Comparison of ENCODE assay signal across 8 cellular contexts in genomic region chr19:4636761-4637160, GRCh38. TPM values are rescaled to one million over a fixed set of nuclear protein-coding genes. Genes with fewer than 3 reads are reported as not detected.
DNase-seq lines count a peak whose midpoint lies in the region; ATAC-seq and TF ChIP-seq lines count a peak whose summit lies in the region.

No MANE protein-coding gene starts in this region.

- H3K27me3 Mint-ChIP-seq in neural progenitor cell (ENCODE audit: insufficient read depth, low read depth), result peaks cover 21% of the 10 kb centered on the region

- H3K9me2 ChIP-seq in MM.1S (replicated peaks; ENCODE audit: insufficient read depth, low read length), result no peaks in the 10 kb centered on the region

- H3K36me3 ChIP-seq in DND-41 (ENCODE audit: insufficient read depth, low read length), result no peaks in the 10 kb centered on the region
- no peaks in the 10 kb centered on the region for H3K36me3 ChIP-seq in MM.1S (replicated peaks; ENCODE audit: insufficient read depth, low read length)
- no peaks in the 10 kb centered on the region for H3K36me3 ChIP-seq in neural progenitor cell
- H3K36me3 ChIP-seq in body of pancreas (replicated peaks in 1 of 2; ENCODE audit: insufficient read depth in 1 of 2, low read depth in 2 of 2), result no peaks in the 10 kb centered on the region

- peak overlapping the region; percentile 100 for H2AFZ ChIP-seq in DND-41 (ENCODE audit: low read depth, low read length)
- peak overlapping the region; percentile 88 for H2AFZ ChIP-seq in MM.1S (ENCODE audit: low read length)
- H2AFZ ChIP-seq in neural progenitor cell (replicated peaks), result peak overlapping the region; percentile 90

- no peak for TF ChIP-seq CTCF in DND-41 (IDR thresholded peaks at IDR 0.05; ENCODE audit: borderline replicate concordance, extremely low read depth, low read length, poor library complexity, severe bottlenecking)
- no peak for TF ChIP-seq CTCF in MM.1S (IDR thresholded peaks at IDR 0.05; ENCODE audit: low read length)
- TF ChIP-seq CTCF in coronary artery (IDR thresholded peaks at IDR 0.05), result no peak
- no peak for TF ChIP-seq CTCF in neural progenitor cell (IDR thresholded peaks at IDR 0.05)
- TF ChIP-seq CTCF in body of pancreas (IDR thresholded peaks at IDR 0.05), result no peak

- DNase-seq in DND-41 (no peak), MM.1S (no peak), coronary artery (ENCODE audit: low spot score) (no peak), neural progenitor cell (ENCODE audit: low spot score) (no peak), DMS79 treated with DMSO at 0.1 percent for 48 hours (lab: John Stamatoyannopoulos, UW) (no peak), body of pancreas (no peak)

- peak overlapping the region; percentile 75 for H3K4me3 Mint-ChIP-seq in neural progenitor cell

- H3K4me1 ChIP-seq in DND-41 (ENCODE audit: insufficient read depth, low read length) (peaks cover 41% of the 10 kb centered on the region), MM.1S (ENCODE audit: low read length) (0 out of 2 replicates have a peak, but pooled peaks cover 5% of the 10 kb centered on the region), neural progenitor cell (peaks cover 4% of the 10 kb centered on the region), body of pancreas (peaks cover 41% of the 10 kb centered on the region)

- H3K9me3 ChIP-seq in DND-41 (ENCODE audit: insufficient read depth, low read length, severe bottlenecking), result no peaks in the 10 kb centered on the region
- H3K9me3 ChIP-seq in MM.1S (replicated peaks; ENCODE audit: insufficient read depth, low read length), result no peaks in the 10 kb centered on the region
- no peaks in the 10 kb centered on the region for H3K9me3 ChIP-seq in neural progenitor cell (ENCODE audit: low read depth)
- no peaks in the 10 kb centered on the region for H3K9me3 ChIP-seq in body of pancreas

- 0 out of 2 replicates have a peak, but pooled peaks cover 6% of the 10 kb centered on the region for H3K79me2 ChIP-seq in DND-41 (ENCODE audit: insufficient read depth, low read length)
- H3K79me2 ChIP-seq in MM.1S (ENCODE audit: low read length), result no peaks in the 10 kb centered on the region
- no peaks in the 10 kb centered on the region for H3K79me2 ChIP-seq in neural progenitor cell (ENCODE audit: low read depth)

- peak overlapping the region; percentile 57 for H3K27ac Mint-ChIP-seq in neural progenitor cell

- no peaks in the 10 kb centered on the region for H3K36me3 Mint-ChIP-seq in neural progenitor cell

- TF ChIP-seq POLR2A in body of pancreas (IDR thresholded peaks at IDR 0.05), result no peak

- peak overlapping the region; percentile 73 for H3K9ac ChIP-seq in DND-41 (ENCODE audit: low read depth, low read length)
- no peak overlapping the region for H3K9ac ChIP-seq in MM.1S (ENCODE audit: low read length)
- H3K9ac ChIP-seq in neural progenitor cell, result no peak overlapping the region

- peaks cover 23% of the 10 kb centered on the region for H3K4me1 Mint-ChIP-seq in neural progenitor cell

- ATAC-seq in DND-41 (ENCODE audit: insufficient read depth, low read depth) (no peak), HG02759 (IDR thresholded peaks at IDR 0.05; ENCODE audit: unreplicated experiment) (no peak), body of pancreas (no peak), HG03469 (IDR thresholded peaks at IDR 0.05; ENCODE audit: unreplicated experiment) (no peak)

- H4K20me1 ChIP-seq in DND-41 (ENCODE audit: insufficient read depth, low read length), result no peaks in the 10 kb centered on the region
- no peaks in the 10 kb centered on the region for H4K20me1 ChIP-seq in MM.1S (ENCODE audit: insufficient read depth, low read length)
- H4K20me1 ChIP-seq in neural progenitor cell (ENCODE audit: low read depth), result no peaks in the 10 kb centered on the region

- H3K27me3 ChIP-seq in DND-41 (ENCODE audit: insufficient read depth, low read length, poor library complexity), result no peaks in the 10 kb centered on the region
- H3K27me3 ChIP-seq in MM.1S (replicated peaks; ENCODE audit: insufficient read depth, low read length), result peaks cover 38% of the 10 kb centered on the region
- peaks cover 15% of the 10 kb centered on the region for H3K27me3 ChIP-seq in neural progenitor cell
- H3K27me3 ChIP-seq in body of pancreas, result no peaks in the 10 kb centered on the region

- H3K4me2 ChIP-seq in DND-41 (ENCODE audit: insufficient read depth, low read length), result peak overlapping the region; percentile 84
- peak overlapping the region; percentile 98 for H3K4me2 ChIP-seq in MM.1S (ENCODE audit: low read depth, low read length)
- peak overlapping the region; percentile 78 for H3K4me2 ChIP-seq in neural progenitor cell

- no peaks in the 10 kb centered on the region for H3K9me3 Mint-ChIP-seq in neural progenitor cell

- WGBS in body of pancreas, 2 donors, result 54 to 57% methylated on average over 4 to 8 of the region's 8 CpGs

- H3F3A ChIP-seq in MM.1S (ENCODE audit: insufficient read depth, low read length) (peaks cover 12% of the 10 kb centered on the region), neural progenitor cell (ENCODE audit: low read depth) (peaks cover 10% of the 10 kb centered on the region)

- intact Hi-C loops in body of pancreas (cut with DNase I), result loop anchor here (10.0 kb wide), 1 partner anchor 62 kb away; no protein-coding TSS in a partner anchor

- H3K27ac ChIP-seq in DND-41 (ENCODE audit: low read length) (no peak overlapping the region), MM.1S (ENCODE audit: low read length) (no peak overlapping the region), coronary artery (no peak overlapping the region), neural progenitor cell (no peak overlapping the region), body of pancreas (no peak overlapping the region)

- H3K4me3 ChIP-seq in DND-41 (ENCODE audit: low read depth in 1 of 2, low read length in 2 of 2) (peak overlapping the region in 1 of 2 experiments; percentile 69; a peak in 2 of 4 replicates), MM.1S (ENCODE audit: low read length) (peak overlapping the region; percentile 66), coronary artery (peak overlapping the region; percentile 71), neural progenitor cell (peak overlapping the region; percentile 53), body of pancreas (no peak overlapping the region)

RNA-seq across cellular contexts. Expression of gene TNFAIP8L1, which starts 2.6 kb away (rescaled TPM):
- 8.2 and 15.2 TPM in 2 replicates for total RNA-seq in neural progenitor cell (ENCODE audit: low replicate concordance)
- 1 to 10 TPM; 3.4 to 5.3 TPM for total RNA-seq in body of pancreas

RNA-seq across cellular contexts. Expression of gene MYDGF, which starts 33.4 kb away (rescaled TPM):
- total RNA-seq in neural progenitor cell (ENCODE audit: low replicate concordance) (23.4 and 39.5 TPM in 2 replicates), body of pancreas (10 to 100 TPM; 42.5 to 50.1 TPM)

Comparison
In these comparisons a context has a peak if more than half of its experiments do, and no peak if none do; other contexts are left out.
1. H3K4me3 ChIP-seq: peak in MM.1S (single experiment), coronary artery (single experiment) and neural progenitor cell (single experiment); none in body of pancreas (0 of 2).
2. Peak in every context shown above with its lines, with median percentiles within 50 percentile points of each other: H2AFZ ChIP-seq and H3K4me2 ChIP-seq.